In genomic region chr2:176518823-176519222, GRCh38 we compare ENCODE assay signal across 19 cellular contexts.
A peak's percentile ranks its signal among the peaks of the same experiment; 100 is the strongest.
DNase-seq lines count a peak whose midpoint lies in the region; ATAC-seq and TF ChIP-seq lines count a peak whose summit lies in the region.
"Had no signal": no experiment of that assay in that cellular context is flagged by ENCODE, and none has a peak within 500 bp of the region (broad histone marks: within the 10 kb centered on the region; RNA-seq: fewer than 3 reads in every experiment).

No MANE protein-coding gene starts in this region.

- H2BK5ac ChIP-seq in mesendoderm (ENCODE audit: low read length): no peak overlapping the region

- H2BK120ac ChIP-seq in mesendoderm (ENCODE audit: low read depth, low read length): no peak overlapping the region

- 73 to 78% methylated on average over 2 to 4 of the region's 4 CpGs for WGBS in gastroesophageal sphincter (ENCODE audit: low coverage in 1 of 2), 2 donors
- no CpG with 5 or more reads among the region's 4 CpGs for WGBS in mesendoderm (ENCODE audit: extremely low coverage, insufficient coverage, low lambda C conversion rate)

- H3K27me3 Mint-ChIP-seq in chondrocyte (ENCODE audit: low read depth): peaks cover 17% of the 10 kb centered on the region

- no peaks in the 10 kb centered on the region for H3K27me3 ChIP-seq in gastroesophageal sphincter
- no peaks in the 10 kb centered on the region for H3K27me3 ChIP-seq in mesendoderm (ENCODE audit: insufficient read depth, low read length, poor library complexity)
- H3K27me3 ChIP-seq: ascending aorta, testis had no signal

- TF ChIP-seq EP300 in gastroesophageal sphincter (IDR thresholded peaks at IDR 0.05): no peak

- H3K9me3 Mint-ChIP-seq in chondrocyte (ENCODE audit: low read depth): no peaks in the 10 kb centered on the region

- H3K4me1 ChIP-seq in gastroesophageal sphincter: no peaks in the 10 kb centered on the region
- no peaks in the 10 kb centered on the region for H3K4me1 ChIP-seq in mesendoderm (ENCODE audit: control insufficient read depth, low read depth, low read length)
- H3K4me1 ChIP-seq: ascending aorta, parathyroid adenoma, testis had no signal

- H4K5ac ChIP-seq in mesendoderm (ENCODE audit: low read length): no peak overlapping the region

- no peak for TF ChIP-seq POLR2A in gastroesophageal sphincter (IDR thresholded peaks at IDR 0.05)

- H3K4me3 ChIP-seq in gastroesophageal sphincter (no peak overlapping the region), mesendoderm (ENCODE audit: low read length) (no peak overlapping the region)
- H3K4me3 ChIP-seq: ascending aorta, testis had no signal

- no peak overlapping the region for H3K9ac ChIP-seq in mesendoderm (ENCODE audit: low read length)
- H3K9ac ChIP-seq: parathyroid adenoma had no signal

- H3K9me3 ChIP-seq in gastroesophageal sphincter: no peaks in the 10 kb centered on the region
- H3K9me3 ChIP-seq: ascending aorta, testis had no signal

- H3K4me2 ChIP-seq in mesendoderm (ENCODE audit: low read length): no peak overlapping the region

- H3K27ac ChIP-seq in gastroesophageal sphincter: no peak overlapping the region
- no peak overlapping the region for H3K27ac ChIP-seq in mesendoderm (ENCODE audit: low read depth, low read length)
- H3K27ac ChIP-seq: parathyroid adenoma, testis had no signal

- H2BK15ac ChIP-seq in mesendoderm (replicated peaks; ENCODE audit: low read depth): no peak overlapping the region

- no peak overlapping the region for H3K27ac Mint-ChIP-seq in chondrocyte (ENCODE audit: unreplicated experiment)

- TF ChIP-seq CTCF in gastroesophageal sphincter (IDR thresholded peaks at IDR 0.05) (no peak), chondrocyte (IDR thresholded peaks at IDR 0.05) (no peak)

- H3K79me2 ChIP-seq in mesendoderm (ENCODE audit: control insufficient read depth, insufficient read depth, low read length): no peaks in the 10 kb centered on the region
- H3K79me2 ChIP-seq: parathyroid adenoma had no signal

- H3K18ac ChIP-seq in mesendoderm (ENCODE audit: low read length): no peak overlapping the region

- H3K79me1 ChIP-seq in mesendoderm (ENCODE audit: low read length): no peaks in the 10 kb centered on the region

- no peak overlapping the region for H4K8ac ChIP-seq in mesendoderm (ENCODE audit: low read depth, low read length)

- peak; percentile 78 for ATAC-seq in gastroesophageal sphincter

- H3K23ac ChIP-seq in mesendoderm (ENCODE audit: low read length): no peak overlapping the region

- no peak overlapping the region for H3K4me3 Mint-ChIP-seq in chondrocyte (ENCODE audit: unreplicated experiment)

- DNase-seq in DMS79 treated with DMSO at 0.1 percent for 48 hours (lab: John Stamatoyannopoulos, UW) (peak; percentile 69), NCI-H146 (lab: John Stamatoyannopoulos, UW) (peak; percentile 50), mesendoderm (peak; percentile 93), chondrocyte (ENCODE audit: low spot score) (no peak), SKM-1 treated with dmso at 0.1 percent for 144 hours (lab: John Stamatoyannopoulos, UW; ENCODE audit: unreplicated experiment) (no peak)
- no peak for DNase-seq in stimulated activated CD4-positive, alpha-beta T cell treated with anti-CD3 and anti-CD28 coated beads, Interleukin-4, amount 100 ng/mL, for 24 hours
- DNase-seq in activated T-cell treated with anti-CD3 and anti-CD28 coated beads, Interleukin-2, amount 50 U/mL, for 1 hour: no peak
- DNase-seq: activated CD4-positive, alpha-beta T cell treated with anti-CD3 and anti-CD28 coated beads, Interleukin-2, amount 50 U/mL, for 48 hours; activated effector memory CD4-positive, alpha-beta T cell treated with Interleukin-2 at 50 U/mL for 16 hours; AML-193; DMS 273 treated with DMSO at 0.1 percent for 48 hours; NCI-H187 treated with DMSO at 0.1 percent for 48 hours; NCI-H526 treated with DMSO at 0.1 percent for 48 hours; RPMI8226; T1000; testis had no signal

- no peaks in the 10 kb centered on the region for H3K36me3 ChIP-seq in gastroesophageal sphincter
- H3K36me3 ChIP-seq in mesendoderm (ENCODE audit: control insufficient read depth, insufficient read depth, low read length): no peaks in the 10 kb centered on the region
- H3K36me3 ChIP-seq: ascending aorta had no signal

- H3K36me3 Mint-ChIP-seq in chondrocyte (ENCODE audit: low read depth): no peaks in the 10 kb centered on the region

- H3K56ac ChIP-seq in mesendoderm (ENCODE audit: low read length): no peak overlapping the region

- no peak overlapping the region for H3K4ac ChIP-seq in mesendoderm (ENCODE audit: low read depth, low read length)

- H3K4me1 Mint-ChIP-seq in chondrocyte (ENCODE audit: low read depth): no peaks in the 10 kb centered on the region

- no peak overlapping the region for H2AK5ac ChIP-seq in mesendoderm (ENCODE audit: low read length)

Comparison
In these comparisons a context has a peak if more than half of its experiments do, and no peak if none do; other contexts are left out.
1. DNase-seq: peak in DMS79 treated with DMSO at 0.1 percent for 48 hours (single experiment), NCI-H146 (single experiment) and mesendoderm (single experiment); none in chondrocyte (single experiment), SKM-1 treated with dmso at 0.1 percent for 144 hours (single experiment), stimulated activated CD4-positive, alpha-beta T cell treated with anti-CD3 and anti-CD28 coated beads, Interleukin-4, amount 100 ng/mL, for 24 hours (single experiment) and activated T-cell treated with anti-CD3 and anti-CD28 coated beads, Interleukin-2, amount 50 U/mL, for 1 hour (single experiment).